In the genomic region with DNA sequence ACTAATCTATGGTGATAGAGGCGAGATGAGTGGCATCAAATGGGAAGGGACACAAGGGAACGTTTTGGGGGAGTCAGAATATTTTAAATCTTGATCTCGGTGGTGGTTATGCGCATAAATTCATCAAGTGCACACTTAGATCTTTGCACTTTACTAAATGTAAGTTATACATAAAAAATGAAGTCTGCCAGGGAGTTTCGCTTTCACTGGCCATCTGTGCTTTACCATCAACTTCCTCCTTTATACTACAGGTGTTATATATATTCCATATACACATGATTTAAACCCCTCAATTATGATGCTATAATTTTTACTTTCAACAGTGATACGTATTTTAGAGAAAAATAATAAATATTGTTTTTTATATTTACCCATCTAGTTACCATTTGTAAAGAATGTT, we compare ENCODE assay signal across 18 cellular contexts.
A peak's percentile ranks its signal among the peaks of the same experiment; 100 is the strongest.
DNase-seq lines count a peak whose midpoint lies in the region; ATAC-seq and TF ChIP-seq lines count a peak whose summit lies in the region.
"Had no signal": no experiment of that assay in that cellular context is flagged by ENCODE, and none has a peak within 500 bp of the region (broad histone marks: within the 10 kb centered on the region; RNA-seq: fewer than 3 reads in every experiment).

No MANE protein-coding gene starts in this region.

- no peaks in the 10 kb centered on the region for H3K27me3 Mint-ChIP-seq in Caco-2 (ENCODE audit: insufficient read depth, unreplicated experiment)
- H3K27me3 Mint-ChIP-seq: activated T-helper 17 cell treated with anti-CD3 and anti-CD28 coated beads, Interleukin-2, amount 50 U/mL, for 72 hours; effector memory CD8-positive, alpha-beta T cell had no signal

- CTCF ChIA-PET in Caco-2 (lab: Charles Lee), result no interaction called here

- peaks cover 20% of the 10 kb centered on the region for H3K4me1 ChIP-seq in Caco-2

- no peaks in the 10 kb centered on the region for H3K9me3 Mint-ChIP-seq in Caco-2 (ENCODE audit: unreplicated experiment)
- H3K9me3 Mint-ChIP-seq: activated T-helper 17 cell treated with anti-CD3 and anti-CD28 coated beads, Interleukin-2, amount 50 U/mL, for 72 hours; CD4-positive, alpha-beta T cell; effector memory CD8-positive, alpha-beta T cell; stimulated activated naive CD8-positive, alpha-beta T cell treated with anti-CD3 and anti-CD28 coated beads, Interleukin-15, Interleukin-2, amounts not matched to agents 100 ng/mL and 50 ng/mL, for 24 hours had no signal

- ATAC-seq in GM18907 (IDR thresholded peaks at IDR 0.05; ENCODE audit: unreplicated experiment), result peak; percentile 36
- ATAC-seq in HG03175 (IDR thresholded peaks at IDR 0.05; ENCODE audit: unreplicated experiment), result peak; percentile 49
- ATAC-seq in HG03469 (IDR thresholded peaks at IDR 0.05; ENCODE audit: unreplicated experiment), result no peak
- no peak for ATAC-seq in HG03439 (IDR thresholded peaks at IDR 0.05; ENCODE audit: unreplicated experiment)
- ATAC-seq: A549; activated T-helper 17 cell treated with anti-CD3 and anti-CD28 coated beads, Interleukin-2, amount 50 U/mL, for 72 hours; effector memory CD8-positive, alpha-beta T cell had no signal

- TSS peak; percentile 79 for BruUV-seq in Caco-2 (replicated peaks; lab: Mats Ljungman, UMichigan)

- peak overlapping the region; percentile 8 for H3K4me3 Mint-ChIP-seq in Caco-2 (ENCODE audit: unreplicated experiment)
- H3K4me3 Mint-ChIP-seq: activated T-helper 17 cell treated with anti-CD3 and anti-CD28 coated beads, Interleukin-2, amount 50 U/mL, for 72 hours; CD4-positive, alpha-beta T cell; effector memory CD8-positive, alpha-beta T cell; stimulated activated naive CD8-positive, alpha-beta T cell treated with anti-CD3 and anti-CD28 coated beads, Interleukin-15, Interleukin-2, amounts not matched to agents 100 ng/mL and 50 ng/mL, for 24 hours had no signal

- no peaks in the 10 kb centered on the region for H3K9me3 ChIP-seq in Caco-2
- H3K9me3 ChIP-seq: A549 had no signal

- H3K4me1 Mint-ChIP-seq in Caco-2 (ENCODE audit: low read depth, unreplicated experiment), result peaks cover 35% of the 10 kb centered on the region
- H3K4me1 Mint-ChIP-seq: activated T-helper 17 cell treated with anti-CD3 and anti-CD28 coated beads, Interleukin-2, amount 50 U/mL, for 72 hours had no signal

- POLR2A ChIA-PET in Caco-2 (lab: Charles Lee), result no interaction called here

- no peaks in the 10 kb centered on the region for H3K27me3 ChIP-seq in Caco-2 (replicated peaks; ENCODE audit: control insufficient read depth, insufficient read depth, low read length)

- intact Hi-C loops in Caco-2 (cut with micrococcal nuclease; ENCODE audit: unreplicated experiment), result loop anchor here (1.0 to 5.0 kb wide), 7 partner anchors 23 to 407 kb away; a partner anchor contains a TSS

- no peaks in the 10 kb centered on the region for H3K36me3 ChIP-seq in Caco-2 (ENCODE audit: control insufficient read depth, insufficient read depth, low read length)

- H3K27ac Mint-ChIP-seq in Caco-2 (ENCODE audit: unreplicated experiment), result peak overlapping the region; percentile 63
- H3K27ac Mint-ChIP-seq: activated T-helper 17 cell treated with anti-CD3 and anti-CD28 coated beads, Interleukin-2, amount 50 U/mL, for 72 hours; CD4-positive, alpha-beta T cell; stimulated activated naive CD8-positive, alpha-beta T cell treated with anti-CD3 and anti-CD28 coated beads, Interleukin-15, Interleukin-2, amounts not matched to agents 100 ng/mL and 50 ng/mL, for 24 hours had no signal

- no peak overlapping the region for H3K4me3 ChIP-seq in Caco-2 (ENCODE audit: low read depth, low read length)
- H3K4me3 ChIP-seq: A549, SK-N-MC had no signal

- TF ChIP-seq CTCF in Caco-2 (IDR thresholded peaks at IDR 0.05; ENCODE audit: insufficient read depth in 1 of 2, low read depth in 1 of 2, low read length in 1 of 2, severe bottlenecking in 1 of 2, unreplicated experiment in 1 of 2), result no peak

- DNase-seq in Caco-2 (no peak), RPMI8226 (peak; percentile 62), COR-L47 (lab: John Stamatoyannopoulos, UW) (no peak)
- DNase-seq in NK-92 treated with Interleukin-12 subunit alpha and Interleukin-12 subunit beta, amount 100 ng/mL, for 24 hours (lab: John Stamatoyannopoulos, UW), result no peak
- DNase-seq: caudate nucleus; CD4-positive, alpha-beta T cell; effector memory CD8-positive, alpha-beta T cell; H7; NCI-H1436 treated with DMSO at 0.1 percent for 48 hours; NCI-H510A treated with DMSO at 0.1 percent for 48 hours had no signal

- H3K36me3 Mint-ChIP-seq in Caco-2 (ENCODE audit: insufficient read depth, unreplicated experiment), result peaks cover 7% of the 10 kb centered on the region

Comparison
In these comparisons a context has a peak if more than half of its experiments do, and no peak if none do; other contexts are left out.
1. ATAC-seq: peak in GM18907 (single experiment) and HG03175 (single experiment); none in HG03469 (single experiment) and HG03439 (single experiment).